ENCODE assay signal across 8 cellular contexts in the genomic region with DNA sequence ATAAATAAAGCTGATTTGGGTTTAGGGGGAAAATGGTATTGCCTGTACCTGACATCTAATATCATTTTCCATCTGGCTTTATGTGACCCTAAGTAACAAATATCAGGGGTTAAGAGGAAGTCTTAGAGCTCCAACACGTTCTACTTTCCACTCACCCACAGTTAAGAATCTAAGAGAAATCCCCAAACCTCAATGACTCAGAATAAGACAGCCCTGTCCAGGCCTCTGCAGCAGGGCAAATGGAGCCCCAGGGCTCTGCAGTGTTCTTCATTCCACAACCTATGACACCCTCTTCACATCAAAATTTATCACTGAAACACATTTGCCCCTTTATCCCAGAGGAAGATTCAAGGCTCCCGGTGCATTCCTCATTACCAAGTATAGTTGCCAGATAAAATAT. TPM values are rescaled to one million over a fixed set of nuclear protein-coding genes. Genes with fewer than 3 reads are reported as not detected.
DNase-seq lines count a peak whose midpoint lies in the region; ATAC-seq and TF ChIP-seq lines count a peak whose summit lies in the region.

No MANE protein-coding gene starts in this region.

- no peak overlapping the region for H3K4me3 Mint-ChIP-seq in activated CD4-positive, alpha-beta memory T cell treated with anti-CD3 and anti-CD28 coated beads, Interleukin-2, amount 10 ng/mL, durations not matched to agents 7 days and 5 days

- no peak overlapping the region for H2AFZ ChIP-seq in PC-3 (ENCODE audit: low read length)

- DNase-seq in PC-3 (peak; percentile 70), left lung (peak in 1 of 2 donors; percentile 12), GOT3 (lab: John Stamatoyannopoulos, UW) (no peak), mucosa of gallbladder (ENCODE audit: low spot score) (no peak), OCI-M2 (lab: John Stamatoyannopoulos, UW; ENCODE audit: unreplicated experiment) (no peak)
- DNase-seq in activated CD4-positive, alpha-beta memory T cell treated with anti-CD3 and anti-CD28 coated beads, Interleukin-2, amount 10 ng/mL, durations not matched to agents 7 days and 5 days, result no peak

- no peaks in the 10 kb centered on the region for H3K36me3 Mint-ChIP-seq in activated CD4-positive, alpha-beta memory T cell treated with anti-CD3 and anti-CD28 coated beads, Interleukin-2, amount 10 ng/mL, durations not matched to agents 7 days and 5 days (ENCODE audit: low read depth)

- H3K36me3 ChIP-seq in PC-3 (ENCODE audit: low read depth, low read length) (no peaks in the 10 kb centered on the region), left lung (no peaks in the 10 kb centered on the region)

- no peak overlapping the region for H3K4me2 ChIP-seq in PC-3 (ENCODE audit: low read length)

- no peaks in the 10 kb centered on the region for H3K79me2 ChIP-seq in PC-3 (ENCODE audit: low read length)

- H3K4me1 Mint-ChIP-seq in activated CD4-positive, alpha-beta memory T cell treated with anti-CD3 and anti-CD28 coated beads, Interleukin-2, amount 10 ng/mL, durations not matched to agents 7 days and 5 days, result peaks cover 8% of the 10 kb centered on the region

- no TSS peak for BruUV-seq in PC-3 (replicated peaks; lab: Mats Ljungman, UMichigan)

- CTCF ChIA-PET in PC-3 (lab: Charles Lee), result no interaction called here
- CTCF ChIA-PET in activated CD4-positive, alpha-beta memory T cell treated with anti-CD3 and anti-CD28 coated beads, Interleukin-2, amount 10 ng/mL, durations not matched to agents 7 days and 5 days (lab: Charles Lee), result no interaction called here

- H3K9ac ChIP-seq in PC-3 (ENCODE audit: low read length), result no peak overlapping the region

- no peaks in the 10 kb centered on the region for H3K27me3 Mint-ChIP-seq in activated CD4-positive, alpha-beta memory T cell treated with anti-CD3 and anti-CD28 coated beads, Interleukin-2, amount 10 ng/mL, durations not matched to agents 7 days and 5 days

- no peaks in the 10 kb centered on the region for H3K9me2 ChIP-seq in PC-3 (replicated peaks; ENCODE audit: low read length)

- H4K20me1 ChIP-seq in PC-3 (ENCODE audit: low read length), result no peaks in the 10 kb centered on the region

- intact Hi-C loops in PC-3 (cut with micrococcal nuclease), result no loop called here
- intact Hi-C loops in left lung (cut with DNase I), result no loop called here

- POLR2A ChIA-PET in PC-3 (lab: Charles Lee; ENCODE audit: unreplicated experiment), result no interaction called here
- POLR2A ChIA-PET in activated CD4-positive, alpha-beta memory T cell treated with anti-CD3 and anti-CD28 coated beads, Interleukin-2, amount 10 ng/mL, durations not matched to agents 7 days and 5 days (lab: Charles Lee), result no interaction called here

- H3K27ac Mint-ChIP-seq in activated CD4-positive, alpha-beta memory T cell treated with anti-CD3 and anti-CD28 coated beads, Interleukin-2, amount 10 ng/mL, durations not matched to agents 7 days and 5 days, result no peak overlapping the region

- H3F3A ChIP-seq in PC-3 (ENCODE audit: low read length, unreplicated experiment), result no peaks in the 10 kb centered on the region

- H3K9me3 Mint-ChIP-seq in activated CD4-positive, alpha-beta memory T cell treated with anti-CD3 and anti-CD28 coated beads, Interleukin-2, amount 10 ng/mL, durations not matched to agents 7 days and 5 days, result no peaks in the 10 kb centered on the region

- ATAC-seq in GM18909 (IDR thresholded peaks at IDR 0.05; ENCODE audit: poor library complexity, unreplicated experiment) (peak; percentile 99), HG02870 (IDR thresholded peaks at IDR 0.05; ENCODE audit: unreplicated experiment) (peak; percentile 100), PC-3 (peak; percentile 58), left lung (peak; percentile 64)

- H3K4me1 ChIP-seq in PC-3 (ENCODE audit: insufficient read depth, low read length) (peaks cover 40% of the 10 kb centered on the region), left lung (peaks cover 0 to under 1% of the 10 kb centered on the region in 2 donors)

- H3K27me3 ChIP-seq in PC-3 (ENCODE audit: low read length), result no peaks in the 10 kb centered on the region
- H3K27me3 ChIP-seq in left lung, result no peaks in the 10 kb centered on the region

- H3K9me3 ChIP-seq in PC-3 (ENCODE audit: low read length) (no peaks in the 10 kb centered on the region), left lung (no peaks in the 10 kb centered on the region)

- no peak overlapping the region for H3K27ac ChIP-seq in PC-3 (ENCODE audit: low read length)
- no peak overlapping the region for H3K27ac ChIP-seq in left lung

- H3K4me3 ChIP-seq in PC-3 (ENCODE audit: low read length) (no peak overlapping the region), left lung (no peak overlapping the region)

- TF ChIP-seq CTCF in PC-3 (conservative IDR thresholded peaks at IDR 0.05; ENCODE audit: low read depth, low read length), result no peak
- TF ChIP-seq CTCF in left lung (IDR thresholded peaks at IDR 0.05), result no peak

RNA-seq across cellular contexts. Expression of a gene that starts 20.3 kb away (rescaled TPM):
- total RNA-seq in PC-3 (2014; rRNA removed) (5.6 and 6.4 TPM in 2 replicates), left lung (10 to 100 TPM; 15.2 to 23.2 TPM), mucosa of gallbladder (26.6 TPM)
- total RNA-seq in activated CD4-positive, alpha-beta memory T cell treated with anti-CD3 and anti-CD28 coated beads, Interleukin-2, amount 10 ng/mL, durations not matched to agents 7 days and 5 days, result 1 to 10 TPM; 2.0 TPM
